Comparison of ENCODE assay signal across 19 cellular contexts in genomic region chr22:39712938-39713525, GRCh38.
"Had no signal": no experiment of that assay in that cellular context is flagged by ENCODE, and none has a peak within 500 bp of the region (broad histone marks: within the 10 kb centered on the region; RNA-seq: fewer than 3 reads in every experiment).

No MANE protein-coding gene starts in this region.

- H3K27ac ChIP-seq: esophagus squamous epithelium, tibial nerve had no signal

- H3K4me3 ChIP-seq: esophagus squamous epithelium, tibial nerve had no signal

- H3K36me3 ChIP-seq: esophagus squamous epithelium, tibial nerve had no signal

- H3K27me3 Mint-ChIP-seq: activated naive CD8-positive, alpha-beta T cell had no signal

- DNase-seq: activated CD4-positive, alpha-beta T cell treated with anti-CD3 and anti-CD28 coated beads, Interleukin-2, amount 50 U/mL, for 1 hour; activated CD8-positive, alpha-beta memory T cell treated with anti-CD3 and anti-CD28 coated beads, Interleukin-2, amount 50 U/mL, for 4 hours; activated gamma-delta T cell; activated T-cell treated with anti-CD3 and anti-CD28 coated beads, Interleukin-2, amount 50 U/mL, for 48 hours; effector memory CD8-positive, alpha-beta T cell; esophagus squamous epithelium; immature natural killer cell; natural killer cell; nucleus accumbens; retina; stimulated activated CD4-positive, alpha-beta T cell treated with anti-CD3 and anti-CD28 coated beads, Interleukin-12 subunit alpha, Interleukin-12 subunit beta, amount 100 ng/mL, for 4 hours; stimulated activated CD4-positive, alpha-beta T cell treated with anti-CD3 and anti-CD28 coated beads, Interleukin-1b, Interleukin-23, amount 100 ng/mL, for 48 hours; stimulated activated CD8-positive, alpha-beta memory T cell treated with anti-CD3 and anti-CD28 coated beads, Interleukin-4, amount 100 ng/mL, for 48 hours; stimulated activated naive CD8-positive, alpha-beta T cell treated with anti-CD3 and anti-CD28 coated beads, Interleukin-15, Interleukin-2, amounts not matched to agents 100 U/mL and 50 U/mL, for 24 hours had no signal

- H3K4me1 ChIP-seq: tibial nerve had no signal

- ATAC-seq: activated CD4-positive, CD25-positive, alpha-beta regulatory T cell treated with anti-CD3 and anti-CD28 coated beads, Interleukin-2, amount 50 U/mL, for 24 hours; effector memory CD8-positive, alpha-beta T cell; stimulated activated naive CD8-positive, alpha-beta T cell treated with anti-CD3 and anti-CD28 coated beads, Interleukin-15, Interleukin-2, amounts not matched to agents 100 U/mL and 50 U/mL, for 24 hours had no signal

- H3K9me3 ChIP-seq: esophagus squamous epithelium, tibial nerve had no signal

- H3K9me3 Mint-ChIP-seq: dendritic cell treated with granulocyte-macrophage colony-stimulating factor and Interleukin-4, amounts not matched to agents 40 ng/mL and 50 ng/mL, for 4 days; effector memory CD8-positive, alpha-beta T cell; natural killer cell; T-helper 1 cell treated with Interleukin-12 subunit alpha and Interleukin-12 subunit beta and Interleukin-4 antibody, amounts not matched to agents 30 μg/mL and 1 μg/mL, for 36 hours had no signal

- H3K4me1 Mint-ChIP-seq: immature natural killer cell, natural killer cell had no signal

- H3K36me3 Mint-ChIP-seq: activated naive CD8-positive, alpha-beta T cell; immature natural killer cell; natural killer cell had no signal

- H3K4me3 Mint-ChIP-seq: activated naive CD8-positive, alpha-beta T cell; dendritic cell treated with granulocyte-macrophage colony-stimulating factor and Interleukin-4, amounts not matched to agents 40 ng/mL and 50 ng/mL, for 4 days; effector memory CD8-positive, alpha-beta T cell; immature natural killer cell; natural killer cell; T-helper 1 cell treated with Interleukin-12 subunit alpha and Interleukin-12 subunit beta and Interleukin-4 antibody, amounts not matched to agents 30 μg/mL and 1 μg/mL, for 36 hours had no signal

- H3K27ac Mint-ChIP-seq: activated naive CD8-positive, alpha-beta T cell; dendritic cell treated with granulocyte-macrophage colony-stimulating factor and Interleukin-4, amounts not matched to agents 40 ng/mL and 50 ng/mL, for 4 days; effector memory CD8-positive, alpha-beta T cell; immature natural killer cell; natural killer cell had no signal
